Comparison of ENCODE assay signal across 8 cellular contexts in genomic region chr2:191150451-191151314, GRCh38. TPM values are rescaled to one million over a fixed set of nuclear protein-coding genes. Genes with fewer than 3 reads are reported as not detected.
DNase-seq lines count a peak whose midpoint lies in the region; ATAC-seq, FAIRE-seq and TF ChIP-seq lines count a peak whose summit lies in the region.

A gene with protein sequence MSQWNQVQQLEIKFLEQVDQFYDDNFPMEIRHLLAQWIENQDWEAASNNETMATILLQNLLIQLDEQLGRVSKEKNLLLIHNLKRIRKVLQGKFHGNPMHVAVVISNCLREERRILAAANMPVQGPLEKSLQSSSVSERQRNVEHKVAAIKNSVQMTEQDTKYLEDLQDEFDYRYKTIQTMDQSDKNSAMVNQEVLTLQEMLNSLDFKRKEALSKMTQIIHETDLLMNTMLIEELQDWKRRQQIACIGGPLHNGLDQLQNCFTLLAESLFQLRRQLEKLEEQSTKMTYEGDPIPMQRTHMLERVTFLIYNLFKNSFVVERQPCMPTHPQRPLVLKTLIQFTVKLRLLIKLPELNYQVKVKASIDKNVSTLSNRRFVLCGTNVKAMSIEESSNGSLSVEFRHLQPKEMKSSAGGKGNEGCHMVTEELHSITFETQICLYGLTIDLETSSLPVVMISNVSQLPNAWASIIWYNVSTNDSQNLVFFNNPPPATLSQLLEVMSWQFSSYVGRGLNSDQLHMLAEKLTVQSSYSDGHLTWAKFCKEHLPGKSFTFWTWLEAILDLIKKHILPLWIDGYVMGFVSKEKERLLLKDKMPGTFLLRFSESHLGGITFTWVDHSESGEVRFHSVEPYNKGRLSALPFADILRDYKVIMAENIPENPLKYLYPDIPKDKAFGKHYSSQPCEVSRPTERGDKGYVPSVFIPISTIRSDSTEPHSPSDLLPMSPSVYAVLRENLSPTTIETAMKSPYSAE (minus strand): TSS chr2:191150994. CDS start chr2:191148203, 2,791 bp downstream.

- H3K4me2 ChIP-seq in KMS-11: peak within 1 kb of the TSS; percentile 95
- peak within 1 kb of the TSS; percentile 91 for H3K4me2 ChIP-seq in mesenchymal stem cell (ENCODE audit: low read length, poor library complexity, severe bottlenecking)

- peak within 1 kb of the TSS; percentile 21 to 26 for H3K18ac ChIP-seq in mesenchymal stem cell (ENCODE audit: low read depth in 1 of 2, low read length in 2 of 2)

- H3K9ac ChIP-seq in KMS-11 (peak within 1 kb of the TSS; percentile 51), mesenchymal stem cell (ENCODE audit: low read length) (peak within 1 kb of the TSS; percentile 83)

- ATAC-seq in GM21526 (IDR thresholded peaks at IDR 0.05; ENCODE audit: low FRiP score, unreplicated experiment): peak; percentile 90

- H2AK5ac ChIP-seq in mesenchymal stem cell (ENCODE audit: low read length, severe bottlenecking): peak within 1 kb of the TSS; percentile 76

- no peaks in the 10 kb centered on the region for H3K9me3 Mint-ChIP-seq in dendritic cell treated with granulocyte-macrophage colony-stimulating factor and Interleukin-4, amounts not matched to agents 40 ng/mL and 50 ng/mL, for 4 days

- H3K27ac ChIP-seq in KMS-11 (peak within 1 kb of the TSS; percentile 35; the same call in 1 of the 2 replicates), mesenchymal stem cell (ENCODE audit: low read length, poor library complexity, severe bottlenecking) (no peak within 1 kb of the TSS)

- peak within 1 kb of the TSS; percentile 90 for H2AFZ ChIP-seq in KMS-11 (ENCODE audit: low read depth)
- H2AFZ ChIP-seq in mesenchymal stem cell (ENCODE audit: low read depth, low read length): peak within 1 kb of the TSS; percentile 48

- WGBS in mesenchymal stem cell: 7% methylated on average over 39 of the region's 39 CpGs

- no peaks in the 10 kb centered on the region for H4K20me1 ChIP-seq in KMS-11 (ENCODE audit: insufficient read depth)

- no peaks in the 10 kb centered on the region for H3K9me3 ChIP-seq in mesenchymal stem cell (ENCODE audit: control insufficient read depth, low read length)

- H3K27ac Mint-ChIP-seq in dendritic cell treated with granulocyte-macrophage colony-stimulating factor and Interleukin-4, amounts not matched to agents 40 ng/mL and 50 ng/mL, for 4 days: peak within 1 kb of the TSS; percentile 70

- no peak for FAIRE-seq in urothelium cell line (lab: Jason Lieb, UNC)

- H4K91ac ChIP-seq in mesenchymal stem cell (ENCODE audit: low read length): peak within 1 kb of the TSS; percentile 77

- peak; percentile 71 for DNase-seq in DMS79 (lab: John Stamatoyannopoulos, UW)
- DNase-seq in activated CD4-positive, alpha-beta T cell treated with anti-CD3 and anti-CD28 coated beads for 4 hours: peak; percentile 79 to 81
- DNase-seq in mesenchymal stem cell: peak; percentile 81
- peak; percentile 63 to 75 for DNase-seq in stimulated activated CD8-positive, alpha-beta memory T cell treated with anti-CD3 and anti-CD28 coated beads, Interleukin-15, amount 100 ng/mL, for 4 hours (ENCODE audit: low read depth in 2 of 2)
- DNase-seq in urothelium cell line (ENCODE audit: low spot score): no peak

- H3K4me1 ChIP-seq in KMS-11 (ENCODE audit: low read depth, poor library complexity, severe bottlenecking) (peaks cover 33% of the 10 kb centered on the region), mesenchymal stem cell (ENCODE audit: control insufficient read depth, insufficient read depth, low read depth, low read length) (peaks cover 3% of the 10 kb centered on the region)

- H3K4me1 Mint-ChIP-seq in dendritic cell treated with granulocyte-macrophage colony-stimulating factor and Interleukin-4, amounts not matched to agents 40 ng/mL and 50 ng/mL, for 4 days (ENCODE audit: low read depth): peaks cover 23% of the 10 kb centered on the region

- peak within 1 kb of the TSS; percentile 29 for H2BK15ac ChIP-seq in mesenchymal stem cell (ENCODE audit: low read depth, poor library complexity, severe bottlenecking)

- peak within 1 kb of the TSS; percentile 57 for H4K8ac ChIP-seq in mesenchymal stem cell (ENCODE audit: low read length)

- H3K36me3 Mint-ChIP-seq in dendritic cell treated with granulocyte-macrophage colony-stimulating factor and Interleukin-4, amounts not matched to agents 40 ng/mL and 50 ng/mL, for 4 days (ENCODE audit: low read depth): no peaks in the 10 kb centered on the region

- no peak within 1 kb of the TSS for H2BK5ac ChIP-seq in mesenchymal stem cell (ENCODE audit: low read depth, low read length, poor library complexity, severe bottlenecking)

- peak within 1 kb of the TSS; percentile 78 for H3K4me3 Mint-ChIP-seq in dendritic cell treated with granulocyte-macrophage colony-stimulating factor and Interleukin-4, amounts not matched to agents 40 ng/mL and 50 ng/mL, for 4 days

- intact Hi-C loops in dendritic cell treated with granulocyte-macrophage colony-stimulating factor and Interleukin-4, amounts not matched to agents 40 ng/mL and 50 ng/mL, for 4 days (cut with micrococcal nuclease): no loop called here

- H3K27me3 ChIP-seq in KMS-11 (ENCODE audit: insufficient read depth, low read depth): no peaks in the 10 kb centered on the region
- no peaks in the 10 kb centered on the region for H3K27me3 ChIP-seq in mesenchymal stem cell (ENCODE audit: control insufficient read depth in 1 of 2, insufficient read depth in 1 of 2, low read length in 2 of 2)

- H3K36me3 ChIP-seq in KMS-11 (ENCODE audit: insufficient read depth) (no peaks in the 10 kb centered on the region), mesenchymal stem cell (ENCODE audit: control insufficient read depth in 1 of 2, insufficient read depth in 2 of 2, low read depth in 1 of 2, low read length in 2 of 2) (no peaks in the 10 kb centered on the region)

- no peak within 1 kb of the TSS for H3K23ac ChIP-seq in mesenchymal stem cell (ENCODE audit: low read length in 2 of 2)

- peaks cover 6% of the 10 kb centered on the region for H3K27me3 Mint-ChIP-seq in dendritic cell treated with granulocyte-macrophage colony-stimulating factor and Interleukin-4, amounts not matched to agents 40 ng/mL and 50 ng/mL, for 4 days

- no peak for TF ChIP-seq CTCF in KMS-11 (conservative IDR thresholded peaks at IDR 0.05; ENCODE audit: low read depth, low read length)

- peak within 1 kb of the TSS in 1 of 2 experiments; percentile 71 for H2BK12ac ChIP-seq in mesenchymal stem cell (ENCODE audit: low read length in 2 of 2)

- no peaks in the 10 kb centered on the region for H3K79me2 ChIP-seq in KMS-11 (ENCODE audit: insufficient read depth, low read depth)

- no peak within 1 kb of the TSS for H2BK120ac ChIP-seq in mesenchymal stem cell (ENCODE audit: low read depth, low read length)

- H3K4ac ChIP-seq in mesenchymal stem cell (ENCODE audit: low read depth in 1 of 2, low read length in 2 of 2): no peak within 1 kb of the TSS

- no peaks in the 10 kb centered on the region for H3K79me1 ChIP-seq in mesenchymal stem cell (replicated peaks; ENCODE audit: low read length, poor library complexity, severe bottlenecking)

- H3K4me3 ChIP-seq in KMS-11 (IDR thresholded peaks at IDR 0.05; ENCODE audit: insufficient read depth, low read depth, low read length): peak within 1 kb of the TSS; percentile 95
- peak within 1 kb of the TSS; percentile 58 to 80 for H3K4me3 ChIP-seq in mesenchymal stem cell (ENCODE audit: insufficient read depth in 1 of 2, low read depth in 1 of 2, low read length in 2 of 2)

- peak within 1 kb of the TSS in 1 of 2 experiments; percentile 27 for H3K14ac ChIP-seq in mesenchymal stem cell (ENCODE audit: low read length in 2 of 2)

RNA-seq across cellular contexts. Expression of the gene that starts here (rescaled TPM):
- 1.1 TPM for polyA plus RNA-seq in mesenchymal stem cell (2013, experiment 1 of 2)
- 1.0 TPM for polyA plus RNA-seq in mesenchymal stem cell (2013, experiment 2 of 2)
